14 cellular contexts compared by ENCODE assay signal in the genomic region with DNA sequence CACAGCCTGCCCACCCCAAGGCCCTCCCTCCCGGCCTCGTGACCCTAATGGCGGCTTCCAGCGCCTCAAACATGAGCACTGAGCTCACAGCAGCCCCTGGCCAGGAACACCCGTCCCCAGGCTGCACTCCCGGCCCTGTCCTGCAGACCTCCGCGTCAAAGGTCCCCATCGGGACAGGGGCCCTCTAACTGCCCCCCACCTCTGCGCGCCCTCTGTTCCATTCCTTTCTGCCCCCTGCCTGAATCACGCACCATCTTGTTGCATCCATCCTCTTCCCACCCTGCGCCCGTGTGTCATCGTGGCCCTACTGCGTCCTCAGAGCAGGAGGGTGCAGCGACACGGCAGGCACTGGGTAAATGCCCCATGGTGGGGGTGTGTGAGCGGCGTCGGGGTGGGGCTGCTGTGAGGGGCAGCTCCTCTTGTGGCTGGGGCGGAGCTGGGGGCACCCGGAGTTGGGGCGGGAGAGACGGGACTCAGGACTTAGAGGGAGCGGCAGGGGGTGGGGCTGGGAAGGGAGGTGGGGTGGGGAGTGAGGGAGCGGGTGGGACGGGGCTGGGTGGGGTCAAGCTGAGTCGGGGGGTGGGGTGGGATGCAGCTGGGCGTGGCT. TPM values are rescaled to one million over a fixed set of nuclear protein-coding genes. Genes with fewer than 3 reads are reported as not detected.
A peak's percentile ranks its signal among the peaks of the same experiment; 100 is the strongest.
DNase-seq lines count a peak whose midpoint lies in the region; ATAC-seq and TF ChIP-seq lines count a peak whose summit lies in the region.
"Had no signal": no experiment of that assay in that cellular context is flagged by ENCODE, and none has a peak within 500 bp of the region (broad histone marks: within the 10 kb centered on the region; RNA-seq: fewer than 3 reads in every experiment).

No MANE protein-coding gene starts in this region.

- peak; percentile 16 for DNase-seq in activated naive CD4-positive, alpha-beta T cell treated with Interleukin-2 at 50 U/mL for 16 hours
- no peak for DNase-seq in activated naive CD4-positive, alpha-beta T cell (lab: John Stamatoyannopoulos, UW)
- DNase-seq in activated T-cell treated with anti-CD3 and anti-CD28 coated beads, Interleukin-2, amount 50 U/mL, for 4 hours = no peak
- DNase-seq in foreskin keratinocyte (no peak), NCI-H345 (lab: John Stamatoyannopoulos, UW) (no peak)
- no peak for DNase-seq in stimulated activated effector memory CD8-positive, alpha-beta T cell treated with anti-CD3 and anti-CD28 coated beads, Interleukin-12 subunit alpha, Interleukin-12 subunit beta, amount 100 ng/mL, for 72 hours (ENCODE audit: low spot score in 2 of 2)
- DNase-seq: NCI-H2081, SHP77, transverse colon had no signal

- H3K27ac ChIP-seq in foreskin keratinocyte = no peak overlapping the region
- H3K27ac ChIP-seq: esophagus muscularis mucosa, HL-60, parathyroid adenoma, transverse colon had no signal

- no peaks in the 10 kb centered on the region for H3K4me1 ChIP-seq in foreskin keratinocyte
- H3K4me1 ChIP-seq: parathyroid adenoma, transverse colon had no signal

- H3K9me3 Mint-ChIP-seq in activated T-cell treated with anti-CD3 and anti-CD28 coated beads, Interleukin-2, amount 50 U/mL, for 4 hours = peaks cover 11% of the 10 kb centered on the region
- H3K9me3 Mint-ChIP-seq in stimulated activated effector memory CD8-positive, alpha-beta T cell treated with anti-CD3 and anti-CD28 coated beads, Interleukin-12 subunit alpha, Interleukin-12 subunit beta, amount 100 ng/mL, for 72 hours = no peaks in the 10 kb centered on the region

- peaks cover 12% of the 10 kb centered on the region for H3K4me1 Mint-ChIP-seq in activated T-cell treated with anti-CD3 and anti-CD28 coated beads, Interleukin-2, amount 50 U/mL, for 4 hours (ENCODE audit: low read depth)
- H3K4me1 Mint-ChIP-seq in stimulated activated effector memory CD8-positive, alpha-beta T cell treated with anti-CD3 and anti-CD28 coated beads, Interleukin-12 subunit alpha, Interleukin-12 subunit beta, amount 100 ng/mL, for 72 hours = peaks cover 23% of the 10 kb centered on the region

- H3K27me3 ChIP-seq in foreskin keratinocyte = peaks cover 6% of the 10 kb centered on the region

- peaks cover 10% of the 10 kb centered on the region for H3K27me3 Mint-ChIP-seq in activated T-cell treated with anti-CD3 and anti-CD28 coated beads, Interleukin-2, amount 50 U/mL, for 4 hours (ENCODE audit: low read depth)

- peak; percentile 12 to 25 for ATAC-seq in activated T-cell treated with anti-CD3 and anti-CD28 coated beads, Interleukin-2, amount 50 U/mL, for 4 hours
- ATAC-seq in foreskin keratinocyte = peak; percentile 3
- peak; percentile 23 for ATAC-seq in stimulated activated effector memory CD8-positive, alpha-beta T cell treated with anti-CD3 and anti-CD28 coated beads, Interleukin-12 subunit alpha, Interleukin-12 subunit beta, amount 100 ng/mL, for 72 hours
- ATAC-seq in HG02571 (IDR thresholded peaks at IDR 0.05; ENCODE audit: unreplicated experiment) = no peak
- ATAC-seq in GM21576 (IDR thresholded peaks at IDR 0.05; ENCODE audit: unreplicated experiment) = no peak

- peak overlapping the region; percentile 42 for H3K4me3 Mint-ChIP-seq in activated T-cell treated with anti-CD3 and anti-CD28 coated beads, Interleukin-2, amount 50 U/mL, for 4 hours
- H3K4me3 Mint-ChIP-seq in stimulated activated effector memory CD8-positive, alpha-beta T cell treated with anti-CD3 and anti-CD28 coated beads, Interleukin-12 subunit alpha, Interleukin-12 subunit beta, amount 100 ng/mL, for 72 hours = peak overlapping the region; percentile 93

- H3K36me3 Mint-ChIP-seq in activated T-cell treated with anti-CD3 and anti-CD28 coated beads, Interleukin-2, amount 50 U/mL, for 4 hours (ENCODE audit: insufficient read depth) = no peaks in the 10 kb centered on the region
- peaks cover 7% of the 10 kb centered on the region for H3K36me3 Mint-ChIP-seq in stimulated activated effector memory CD8-positive, alpha-beta T cell treated with anti-CD3 and anti-CD28 coated beads, Interleukin-12 subunit alpha, Interleukin-12 subunit beta, amount 100 ng/mL, for 72 hours

- H3K27ac Mint-ChIP-seq in stimulated activated effector memory CD8-positive, alpha-beta T cell treated with anti-CD3 and anti-CD28 coated beads, Interleukin-12 subunit alpha, Interleukin-12 subunit beta, amount 100 ng/mL, for 72 hours = peak overlapping the region; percentile 37

- TF ChIP-seq CTCF in foreskin keratinocyte (conservative IDR thresholded peaks at IDR 0.05) = no peak

RNA-seq across cellular contexts. Expression of a gene that starts 13.4 kb away (rescaled TPM):
- total RNA-seq in activated T-cell treated with anti-CD3 and anti-CD28 coated beads, Interleukin-2, amount 50 U/mL, for 4 hours = under 1 TPM; 0.18 to 0.34 (median 0.24) TPM
- 0.46 and 1.0 TPM in 2 replicates for total RNA-seq in foreskin keratinocyte
- 0.70 and 1.1 TPM in 2 replicates for polyA plus RNA-seq in foreskin keratinocyte

Comparison
In these comparisons a context has a peak if more than half of its experiments do, and no peak if none do; other contexts are left out.
1. ATAC-seq: peak in activated T-cell treated with anti-CD3 and anti-CD28 coated beads, Interleukin-2, amount 50 U/mL, for 4 hours (2 of 2), foreskin keratinocyte (single experiment) and stimulated activated effector memory CD8-positive, alpha-beta T cell treated with anti-CD3 and anti-CD28 coated beads, Interleukin-12 subunit alpha, Interleukin-12 subunit beta, amount 100 ng/mL, for 72 hours (single experiment); none in HG02571 (single experiment) and GM21576 (single experiment).